1 cellular context compared by ENCODE assay signal in genomic region chr21:33189237-33189636, GRCh38.
TF ChIP-seq lines count a peak whose summit lies in the region.

No MANE protein-coding gene starts in this region.

TF ChIP-seq in K562, 482 proteins besides CTCF, POLR2A, EP300 and RAD21:
- TF ChIP-seq SREBF2 (CRISPR knock-in tag; IDR thresholded peaks at IDR 0.05) = no peak
- TF ChIP-seq ZNF175 (CRISPR knock-in tag; IDR thresholded peaks at IDR 0.05; ENCODE audit: low read depth) = no peak
- peak; percentile 13 for TF ChIP-seq CBX2 (IDR thresholded peaks at IDR 0.05; ENCODE audit: insufficient read depth, low read length, poor library complexity, severe bottlenecking)
- TF ChIP-seq DIDO1 (tag; IDR thresholded peaks at IDR 0.05; ENCODE audit: low read depth) = no peak
- no peak for TF ChIP-seq ZNF407 (IDR thresholded peaks at IDR 0.05; ENCODE audit: low read depth)
- no peak for TF ChIP-seq VEZF1 (CRISPR knock-in tag; IDR thresholded peaks at IDR 0.05)
- TF ChIP-seq ZKSCAN1 (IDR thresholded peaks at IDR 0.05; ENCODE audit: low read depth, low read length) = no peak
